In the genomic region with DNA sequence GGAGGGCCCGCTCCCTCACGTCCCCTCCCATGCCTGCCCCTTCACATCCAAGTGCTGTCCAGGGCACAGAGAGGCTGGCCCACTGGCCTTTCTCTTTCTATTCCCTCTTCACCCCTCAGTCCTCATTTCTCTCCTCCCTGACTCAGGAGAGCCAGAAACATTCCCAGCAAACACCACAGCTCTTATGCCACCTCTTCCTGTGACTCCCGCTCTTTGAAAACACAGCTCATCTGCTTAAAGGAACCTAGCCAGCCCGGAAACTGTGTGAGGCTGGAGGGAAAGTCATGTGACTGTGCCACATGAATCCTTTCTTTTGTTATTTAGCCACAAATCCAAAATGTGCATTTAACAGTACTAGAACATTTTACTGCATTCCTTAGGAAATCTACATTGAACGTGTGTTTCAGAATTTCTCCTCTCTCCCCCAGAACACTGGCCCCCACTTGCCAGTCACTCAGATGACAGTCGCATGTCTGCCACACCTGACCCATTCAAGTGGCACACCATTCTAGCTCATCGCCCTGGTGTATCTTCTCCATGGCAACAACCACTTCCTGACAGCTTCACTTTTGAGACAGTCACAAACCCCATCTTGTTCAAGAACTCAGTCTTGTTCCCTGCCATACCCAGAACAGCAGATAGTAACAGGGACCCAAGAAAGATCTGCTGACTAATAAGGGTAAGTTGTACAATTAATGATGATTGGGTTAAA, we compare ENCODE assay signal across 8 cellular contexts. TPM values are rescaled to one million over a fixed set of nuclear protein-coding genes. Genes with fewer than 3 reads are reported as not detected.
DNase-seq lines count a peak whose midpoint lies in the region; ATAC-seq, FAIRE-seq and TF ChIP-seq lines count a peak whose summit lies in the region.

No MANE protein-coding gene starts in this region.

- H3K27me3 Mint-ChIP-seq in T-cell = no peaks in the 10 kb centered on the region

- H3K9me3 ChIP-seq in GM12878 (replicated peaks; ENCODE audit: control insufficient read depth, insufficient read depth, low read length) (no peaks in the 10 kb centered on the region), small intestine (ENCODE audit: control insufficient read depth, low read depth) (no peaks in the 10 kb centered on the region), colonic mucosa (no peaks in the 10 kb centered on the region), uterus (no peaks in the 10 kb centered on the region)

- in situ Hi-C loops in GM12878 (cut with MboI) = no loop called here

- POLR2A ChIA-PET in T-cell (lab: Charles Lee) = interaction anchor here (0.6 to 1.2 kb wide), 4 partner anchors 13 to 584 kb away, joined by 3 to 5 read pairs (median 4); no protein-coding TSS in a partner anchor
- POLR2A ChIA-PET in GM12878 (lab: Charles Lee) = no interaction called here

- TF ChIP-seq CTCF in GM12878 (IDR thresholded peaks at IDR 0.05 in 2 of 3, conservative IDR thresholded peaks at IDR 0.05 in 1 of 3; ENCODE audit: control insufficient read depth in 2 of 3, extremely low read depth in 1 of 3, insufficient read depth in 1 of 3, low read depth in 3 of 3, low read length in 3 of 3) (no peak), colonic mucosa (IDR thresholded peaks at IDR 0.05) (no peak), uterus (IDR thresholded peaks at IDR 0.05) (no peak)

- TF ChIP-seq EP300 in GM12878 (IDR thresholded peaks at IDR 0.05; ENCODE audit: borderline replicate concordance in 1 of 2, control insufficient read depth in 1 of 2, low read depth in 2 of 2, low read length in 2 of 2) = no peak

- TF ChIP-seq RAD21 in GM12878 (IDR thresholded peaks at IDR 0.05; ENCODE audit: insufficient read depth, low read depth, low read length) = no peak

- no peak overlapping the region for H3K4me2 ChIP-seq in GM12878 (ENCODE audit: control insufficient read depth, insufficient read depth)

- H3K36me3 Mint-ChIP-seq in T-cell = no peaks in the 10 kb centered on the region

- H3K27ac ChIP-seq in GM12878 (ENCODE audit: control insufficient read depth, insufficient read depth) (no peak overlapping the region), small intestine (ENCODE audit: low read depth in 1 of 2, low read length in 1 of 2) (peak overlapping the region in 1 of 2 donors; percentile 24), colonic mucosa (no peak overlapping the region), uterus (no peak overlapping the region)

- H3K4me3 ChIP-seq in GM12878 (no peak overlapping the region), small intestine (ENCODE audit: low read depth in 1 of 2, low read length in 2 of 2) (no peak overlapping the region), colonic mucosa (no peak overlapping the region), uterus (no peak overlapping the region)

- DNase-seq in T-cell (peak; percentile 29 to 88 (median 72)), GM12878 (ENCODE audit: low read depth, low spot score) (no peak), small intestine (peak; percentile 61), colonic mucosa (no peak), GM19240 (ENCODE audit: insufficient read length, low spot score) (no peak), NCI-H2171 (lab: John Stamatoyannopoulos, UW) (no peak), uterus (no peak)

- H3K36me3 ChIP-seq in GM12878 (ENCODE audit: control insufficient read depth in 2 of 2, insufficient read depth in 2 of 2, low read length in 1 of 2) = no peaks in the 10 kb centered on the region
- H3K36me3 ChIP-seq in small intestine (ENCODE audit: control insufficient read depth in 2 of 2, insufficient read depth in 2 of 2, low read length in 2 of 2) = no peaks in the 10 kb centered on the region
- no peaks in the 10 kb centered on the region for H3K36me3 ChIP-seq in colonic mucosa
- no peaks in the 10 kb centered on the region for H3K36me3 ChIP-seq in uterus

- RAD21 ChIA-PET in GM12878 (lab: Charles Lee; ENCODE audit: unreplicated experiment) = no interaction called here

- no peaks in the 10 kb centered on the region for H4K20me1 ChIP-seq in GM12878 (ENCODE audit: control insufficient read depth, insufficient read depth)

- FAIRE-seq in GM12878 (lab: Jason Lieb, UNC) (no peak), small intestine (lab: Jason Lieb, UNC) (no peak)

- H3K9ac ChIP-seq in GM12878 (ENCODE audit: control insufficient read depth, insufficient read depth, low read length) (no peak overlapping the region), colonic mucosa (ENCODE audit: low read depth in 2 of 2, low read length in 2 of 2) (no peak overlapping the region)

- 14% methylated on average over 6 of the region's 7 CpGs for WGBS in GM12878 (ENCODE audit: insufficient coverage, insufficient replicate concordance, low lambda C conversion rate, missing lambda C conversion rate)
- 66 to 83% (median 74%) methylated on average over 7 of the region's 7 CpGs for WGBS in small intestine, 3 donors

- H3K4me1 ChIP-seq in GM12878 (ENCODE audit: control insufficient read depth, insufficient read depth, low read length) (no peaks in the 10 kb centered on the region), small intestine (ENCODE audit: control insufficient read depth in 2 of 2, insufficient read depth in 1 of 2, low read depth in 1 of 2, low read length in 1 of 2) (peaks cover 1 to 5% of the 10 kb centered on the region in 2 donors), colonic mucosa (no peaks in the 10 kb centered on the region), uterus (no peaks in the 10 kb centered on the region)

- intact Hi-C loops in GM12878 (cut with micrococcal nuclease; ENCODE audit: unreplicated experiment) = no loop called here
- intact Hi-C loops in colonic mucosa (cut with DNase I) = no loop called here
- intact Hi-C loops in uterus (cut with DNase I; ENCODE audit: low total_unique reads) = no loop called here

- peaks cover 29 to 44% (median 30%) of the 10 kb centered on the region in 3 donors for H3K4me1 Mint-ChIP-seq in T-cell

- peak overlapping the region; percentile 90 to 92 for H3K27ac Mint-ChIP-seq in T-cell

- no peaks in the 10 kb centered on the region for H3K27me3 ChIP-seq in GM12878 (replicated peaks in 1 of 2; ENCODE audit: control insufficient read depth in 2 of 2, insufficient read depth in 2 of 2, low read length in 1 of 2)
- H3K27me3 ChIP-seq in small intestine (ENCODE audit: control insufficient read depth in 2 of 2, insufficient read depth in 2 of 2, low read length in 2 of 2) = no peaks in the 10 kb centered on the region
- H3K27me3 ChIP-seq in colonic mucosa = no peaks in the 10 kb centered on the region
- no peaks in the 10 kb centered on the region for H3K27me3 ChIP-seq in uterus

- peak overlapping the region; percentile 57 to 76 (median 68) for H3K4me3 Mint-ChIP-seq in T-cell

- SMC1A ChIA-PET in GM12878 (lab: Charles Lee; ENCODE audit: uncharacterized antibody, unreplicated experiment) = interaction anchor here (0.9 kb wide), 1 partner anchor 11 kb away, joined by 4 read pairs; no protein-coding TSS in a partner anchor

- H3K79me2 ChIP-seq in GM12878 (ENCODE audit: control insufficient read depth, insufficient read depth, low read length) = no peaks in the 10 kb centered on the region

- H2AFZ ChIP-seq in GM12878 (ENCODE audit: control insufficient read depth, low read depth, low read length) = no peak overlapping the region

- CTCF ChIA-PET in T-cell (lab: Charles Lee) (interaction anchor here (0.6 to 1.4 kb wide), 9 partner anchors 9 to 647 kb away, joined by 3 to 9 read pairs (median 3); no protein-coding TSS in a partner anchor), GM12878 (lab: Yijun Ruan, JAX) (no interaction called here)

- ATAC-seq in GM21619 (IDR thresholded peaks at IDR 0.05; ENCODE audit: unreplicated experiment) (peak; percentile 89), T-cell (replicated peaks in 1 of 4) (peak; percentile 99 to 100 (median 100)), GM12878 (peak; percentile 44)

- H3K9me3 Mint-ChIP-seq in T-cell = no peaks in the 10 kb centered on the region

- BruUV-seq in GM12878 (replicated peaks; lab: Mats Ljungman, UMichigan) = no TSS peak

- TF ChIP-seq POLR2A in GM12878 (IDR thresholded peaks at IDR 0.05; ENCODE audit: low read depth, low read length) (no peak), uterus (IDR thresholded peaks at IDR 0.05) (no peak)

TF ChIP-seq in GM12878, 131 proteins besides CTCF, POLR2A, EP300 and RAD21 (continues in another document):
- TF ChIP-seq TCF12 (IDR thresholded peaks at IDR 0.05; ENCODE audit: low read depth, low read length) (no peak), MXI1 (IDR thresholded peaks at IDR 0.05; ENCODE audit: low read depth, low read length) (no peak), BCL11A (IDR thresholded peaks at IDR 0.05; ENCODE audit: low read depth, low read length) (no peak), NFYA (IDR thresholded peaks at IDR 0.05; ENCODE audit: borderline replicate concordance, low read depth, low read length) (no peak)

RNA-seq across cellular contexts. Expression of gene GRB10, which starts 42.8 kb away (rescaled TPM):
- total RNA-seq in T-cell (10 to 100 TPM in 3 of 5 donors, 1 to 10 TPM in 2; 7.1 to 11.1 (median 10.1) TPM), GM12878 (2014; rRNA removed) (not detected in 2 replicates), GM12878 (2014; rRNA removed; fragmentation: Illumina TruSeq; extraction: Trizol) (not detected in 2 replicates), GM12878 (2021) (0.27 and 0.33 TPM in 2 replicates), colonic mucosa (10 to 100 TPM; 10.3 to 15.1 TPM), uterus (10 to 100 TPM; 33.9 to 72.6 (median 41.8) TPM)
- not detected in 2 replicates for total RNA-seq in GM12878 (2013; cell fraction: nucleolus; rRNA removed)
- polyA plus RNA-seq in GM12878 (2011; ENCODE audit: low read depth) = not detected
- polyA plus RNA-seq in GM12878 (2011; rRNA removed) (0.04 TPM in 1 of 2 replicates, not detected in the other), GM12878 (2014; fragmentation: Illumina TruSeq; extraction: Trizol) (0.16 TPM in 1 of 2 replicates, not detected in the other), GM12878 (2014; fragmentation: Nextera tagmentation; extraction: Ambion mirVana) (not detected), GM12878 (2014; rRNA removed) (not detected in 2 replicates), GM12878 (2016; fragmentation: Nextera tagmentation; extraction: Ambion mirVana) (not detected), small intestine (10 to 100 TPM; 20.8 to 33.8 (median 23.4) TPM)
- 0.01 and 0.05 TPM in 2 replicates for polyA plus RNA-seq in GM12878 (2011; cell fraction: cytosol; rRNA removed)
- polyA plus RNA-seq in GM12878 (2011; cell fraction: nucleus; rRNA removed) = not detected in 2 replicates
- not detected in 2 replicates for polyA plus RNA-seq in GM12878 (2012)
- not detected in 2 replicates for polyA minus RNA-seq in GM12878 (2011; rRNA and poly(A)+ RNA removed)
- polyA minus RNA-seq in GM12878 (2011; cell fraction: cytosol; rRNA and poly(A)+ RNA removed) = 0.31 and 1.5 TPM in 2 replicates
- not detected in 2 replicates for polyA minus RNA-seq in GM12878 (2011; cell fraction: nucleus; rRNA and poly(A)+ RNA removed)

Comparison
In these comparisons a context has a peak if more than half of its experiments do, and no peak if none do; other contexts are left out.
1. ATAC-seq: peak in every context shown above with its lines; median percentile 100 in T-cell; 89 in GM21619; 44 in GM12878.
2. DNase-seq: peak in T-cell (34 of 34) and small intestine (single experiment); none in GM12878 (single experiment), colonic mucosa (single experiment), GM19240 (single experiment), NCI-H2171 (single experiment) and uterus (0 of 2).
3. RNA of gene GRB10, which starts 42.8 kb away (total RNA-seq): 33.9 to 72.6 TPM in uterus, 10.3 to 15.1 TPM in colonic mucosa and 7.1 to 11.1 TPM in T-cell; 0.27 to 0.33 TPM in GM12878; every median in the first group is over 4 times any median in the second.